Comparison of ENCODE assay signal across 9 cellular contexts in the genomic region with DNA sequence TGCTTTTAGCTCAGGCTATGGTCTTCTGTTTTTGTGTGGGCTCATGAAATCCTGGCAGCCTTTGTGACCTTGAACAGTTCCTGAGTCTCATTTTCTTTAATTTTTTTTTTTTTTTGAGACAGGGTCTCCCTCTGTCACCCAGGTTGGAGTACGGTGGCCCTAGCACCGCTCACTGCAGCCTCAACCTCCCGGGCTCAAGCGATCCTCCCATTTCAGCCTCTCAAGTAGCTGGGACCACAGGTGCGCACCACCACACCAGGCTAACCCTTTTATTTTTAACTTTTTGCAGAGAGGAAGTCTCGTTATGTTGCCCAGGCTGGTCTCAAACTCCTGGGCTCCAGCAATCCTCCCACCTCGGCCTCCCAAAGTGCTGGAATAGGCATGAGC. TPM values are rescaled to one million over a fixed set of nuclear protein-coding genes. Genes with fewer than 3 reads are reported as not detected.
"Had no signal": no experiment of that assay in that cellular context is flagged by ENCODE, and none has a peak within 500 bp of the region (broad histone marks: within the 10 kb centered on the region; RNA-seq: fewer than 3 reads in every experiment).

No MANE protein-coding gene starts in this region.

- H3K9ac ChIP-seq: GM23248 had no signal

- DNase-seq: GM23248, GOT3, H9, HCEC 1CT, HFFc6 had no signal

- H3K4me2 ChIP-seq: GM23338 had no signal

- H3K4me1 ChIP-seq: HAP-1 had no signal

- ATAC-seq: GM23338, HCT116 had no signal

- H3K27ac ChIP-seq: GM23248 had no signal

- H3K4me3 ChIP-seq: GM23248, GM23338, HAP-1 had no signal

- H3K9me3 ChIP-seq: HAP-1 had no signal

RNA-seq across cellular contexts. Expression of gene SLC7A10, which starts 15.8 kb away (rescaled TPM):
- total RNA-seq: GM23248, H4, HFFc6 had no signal
